Comparison of ENCODE assay signal across 24 cellular contexts in the genomic region with DNA sequence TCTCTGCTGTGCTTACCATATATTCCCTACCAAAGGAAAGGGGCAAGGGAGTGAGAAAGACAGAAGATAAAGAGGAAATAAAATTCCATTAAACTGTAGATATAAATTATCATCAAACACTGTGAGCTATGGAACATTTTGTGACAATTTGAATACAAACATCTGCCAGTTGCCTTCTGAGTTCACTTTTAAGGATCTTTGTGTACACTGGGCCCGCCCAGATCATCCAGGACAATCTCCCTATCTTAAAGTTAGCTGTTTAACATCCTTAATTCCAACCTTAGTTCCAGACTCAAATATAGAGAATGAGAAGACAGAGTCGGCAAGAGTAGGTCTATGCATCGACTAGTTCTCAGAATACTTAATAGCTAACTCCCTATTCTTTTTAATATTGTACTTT.
"Had no signal": no experiment of that assay in that cellular context is flagged by ENCODE, and none has a peak within 500 bp of the region (broad histone marks: within the 10 kb centered on the region; RNA-seq: fewer than 3 reads in every experiment).

No MANE protein-coding gene starts in this region.

- H3K36me3 Mint-ChIP-seq: naive B cell; natural killer cell; stimulated activated naive B cell treated with anti-CD40 and anti-IgM and Interleukin-4, amounts not matched to agents 10 μg/mL and 1 μg/mL and 100 μg/mL, for 72 hours had no signal

- H3K27me3 ChIP-seq: heart right ventricle, hepatocyte, left lung, ovary, stomach, testis, thyroid gland, upper lobe of right lung had no signal

- H3K4me3 ChIP-seq: heart right ventricle, hepatocyte, left lung, lower lobe of right lung, ovary, stomach, testis, thyroid gland, upper lobe of right lung had no signal

- H3K4me3 Mint-ChIP-seq: natural killer cell; stimulated activated naive B cell treated with anti-CD40 and anti-IgM and Interleukin-4, amounts not matched to agents 10 μg/mL and 1 μg/mL and 100 μg/mL, for 72 hours had no signal

- H3K27me3 Mint-ChIP-seq: progenitor cell of endocrine pancreas had no signal

- H3K27ac Mint-ChIP-seq: natural killer cell; progenitor cell of endocrine pancreas; stimulated activated naive B cell treated with anti-CD40 and anti-IgM and Interleukin-4, amounts not matched to agents 10 μg/mL and 1 μg/mL and 100 μg/mL, for 72 hours had no signal

- ATAC-seq: heart right ventricle; left lung; lower lobe of right lung; natural killer cell; right cardiac atrium; stimulated activated naive B cell treated with anti-CD40 and anti-IgM and Interleukin-4, amounts not matched to agents 10 μg/mL and 1 μg/mL and 100 μg/mL, for 72 hours; stimulated activated naive CD8-positive, alpha-beta T cell treated with anti-CD3 and anti-CD28 coated beads, Interleukin-15, Interleukin-2, amounts not matched to agents 100 U/mL and 50 U/mL, for 24 hours; upper lobe of right lung had no signal

- H3K9me3 ChIP-seq: lower lobe of right lung, ovary, stomach, testis, thyroid gland, upper lobe of right lung had no signal

- H3K27ac ChIP-seq: heart right ventricle, hepatocyte, left lung, lower lobe of right lung, ovary, stomach, testis, thyroid gland, upper lobe of right lung had no signal

- H3K4me1 Mint-ChIP-seq: naive B cell, natural killer cell had no signal

- FAIRE-seq: urothelium cell line had no signal

- H3K36me3 ChIP-seq: heart right ventricle, left lung, lower lobe of right lung, ovary, stomach, thyroid gland, upper lobe of right lung had no signal

- H3K4me1 ChIP-seq: left lung, lower lobe of right lung had no signal

- DNase-seq: heart right ventricle; left lung; lower lobe of right lung; mammary epithelial cell; mesenchymal stem cell; naive B cell; natural killer cell; retina; right cardiac atrium; stimulated activated CD4-positive, alpha-beta T cell treated with anti-CD3 and anti-CD28 coated beads, Interleukin-12 subunit alpha, Interleukin-12 subunit beta, amount 100 ng/mL, for 4 hours; stimulated activated CD4-positive, alpha-beta T cell treated with anti-CD3 and anti-CD28 coated beads, Interleukin-15, amount 100 ng/mL, for 24 hours; stimulated activated CD4-positive, alpha-beta T cell treated with anti-CD3 and anti-CD28 coated beads, Interleukin-2, amount 100 ng/mL, for 24 hours; stimulated activated CD4-positive, alpha-beta T cell treated with anti-CD3 and anti-CD28 coated beads, Interleukin-4, amount 100 ng/mL, for 1 hour; stimulated activated naive B cell treated with anti-CD40 and anti-IgM and Interleukin-4, amounts not matched to agents 10 μg/mL and 1 μg/mL and 100 μg/mL, for 72 hours; stimulated activated naive CD8-positive, alpha-beta T cell treated with anti-CD3 and anti-CD28 coated beads, Interleukin-15, Interleukin-2, amounts not matched to agents 100 U/mL and 50 U/mL, for 24 hours; stomach; testis; thyroid gland; trophoblast cell; upper lobe of right lung had no signal
